ENCODE assay signal across 3 cellular contexts in genomic region chr9:112529316-112529715, GRCh38.
TF ChIP-seq lines count a peak whose summit lies in the region.

No MANE protein-coding gene starts in this region.

TF ChIP-seq in A549, 52 proteins besides CTCF, POLR2A, EP300 and RAD21 (continued from another document):
- TF ChIP-seq MAFK (IDR thresholded peaks at IDR 0.05; ENCODE audit: partially characterized antibody) (peak; percentile 61), ESRRA (IDR thresholded peaks at IDR 0.05; ENCODE audit: borderline replicate concordance, low read length) (no peak), ZC3H11A (IDR thresholded peaks at IDR 0.05) (no peak)

TF ChIP-seq in K562, 482 proteins besides CTCF, POLR2A, EP300 and RAD21 (continued from another document):
- TF ChIP-seq, protein P1, sequence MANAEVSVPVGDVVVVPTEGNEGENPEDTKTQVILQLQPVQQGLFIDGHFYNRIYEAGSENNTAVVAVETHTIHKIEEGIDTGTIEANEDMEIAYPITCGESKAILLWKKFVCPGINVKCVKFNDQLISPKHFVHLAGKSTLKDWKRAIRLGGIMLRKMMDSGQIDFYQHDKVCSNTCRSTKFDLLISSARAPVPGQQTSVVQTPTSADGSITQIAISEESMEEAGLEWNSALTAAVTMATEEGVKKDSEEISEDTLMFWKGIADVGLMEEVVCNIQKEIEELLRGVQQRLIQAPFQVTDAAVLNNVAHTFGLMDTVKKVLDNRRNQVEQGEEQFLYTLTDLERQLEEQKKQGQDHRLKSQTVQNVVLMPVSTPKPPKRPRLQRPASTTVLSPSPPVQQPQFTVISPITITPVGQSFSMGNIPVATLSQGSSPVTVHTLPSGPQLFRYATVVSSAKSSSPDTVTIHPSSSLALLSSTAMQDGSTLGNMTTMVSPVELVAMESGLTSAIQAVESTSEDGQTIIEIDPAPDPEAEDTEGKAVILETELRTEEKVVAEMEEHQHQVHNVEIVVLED (CRISPR knock-in tag; IDR thresholded peaks at IDR 0.05), result no peak

TF ChIP-seq in HEK293T, 16 proteins besides CTCF, POLR2A, EP300 and RAD21 (continued from another document):
- TF ChIP-seq NFRKB (IDR thresholded peaks at IDR 0.05) (no peak), FOXM1 (IDR thresholded peaks at IDR 0.05; ENCODE audit: borderline replicate concordance) (no peak), BHLHE40 (IDR thresholded peaks at IDR 0.05; ENCODE audit: borderline replicate concordance) (no peak), ELF4 (IDR thresholded peaks at IDR 0.05) (no peak), HDGF (IDR thresholded peaks at IDR 0.05; ENCODE audit: borderline replicate concordance) (no peak), CTBP1 (IDR thresholded peaks at IDR 0.05; ENCODE audit: borderline replicate concordance) (no peak), SUZ12 (IDR thresholded peaks at IDR 0.05) (no peak), FOXA1 (IDR thresholded peaks at IDR 0.05) (no peak), SP1 (IDR thresholded peaks at IDR 0.05) (no peak), ZNF384 (IDR thresholded peaks at IDR 0.05) (no peak), L3MBTL2 (conservative IDR thresholded peaks at IDR 0.05) (no peak), ARNT (IDR thresholded peaks at IDR 0.05) (no peak)
- TF ChIP-seq, protein P2, sequence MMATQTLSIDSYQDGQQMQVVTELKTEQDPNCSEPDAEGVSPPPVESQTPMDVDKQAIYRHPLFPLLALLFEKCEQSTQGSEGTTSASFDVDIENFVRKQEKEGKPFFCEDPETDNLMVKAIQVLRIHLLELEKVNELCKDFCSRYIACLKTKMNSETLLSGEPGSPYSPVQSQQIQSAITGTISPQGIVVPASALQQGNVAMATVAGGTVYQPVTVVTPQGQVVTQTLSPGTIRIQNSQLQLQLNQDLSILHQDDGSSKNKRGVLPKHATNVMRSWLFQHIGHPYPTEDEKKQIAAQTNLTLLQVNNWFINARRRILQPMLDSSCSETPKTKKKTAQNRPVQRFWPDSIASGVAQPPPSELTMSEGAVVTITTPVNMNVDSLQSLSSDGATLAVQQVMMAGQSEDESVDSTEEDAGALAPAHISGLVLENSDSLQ (IDR thresholded peaks at IDR 0.05), result no peak
